ENCODE assay signal across 17 cellular contexts in genomic region chr15:78715930-78716329, GRCh38.
DNase-seq lines count a peak whose midpoint lies in the region; TF ChIP-seq lines count a peak whose summit lies in the region.
"Had no signal": no experiment of that assay in that cellular context is flagged by ENCODE, and none has a peak within 500 bp of the region (broad histone marks: within the 10 kb centered on the region; RNA-seq: fewer than 3 reads in every experiment).

No MANE protein-coding gene starts in this region.

- BruUV-seq in Calu3 (replicated peaks; lab: Mats Ljungman, UMichigan) = no TSS peak

- CTCF ChIA-PET in Calu3 (lab: Charles Lee) = no interaction called here

- no peak overlapping the region for H3K4me3 ChIP-seq in fibroblast of mammary gland (ENCODE audit: control insufficient read depth, low read depth, low read length)

- no peak for TF ChIP-seq CTCF in fibroblast of mammary gland (conservative IDR thresholded peaks at IDR 0.05; ENCODE audit: control insufficient read depth, insufficient read depth, low read depth, low read length)
- no peak for TF ChIP-seq CTCF in Calu3 (IDR thresholded peaks at IDR 0.05; ENCODE audit: unreplicated experiment)

- no peaks in the 10 kb centered on the region for H3K27me3 Mint-ChIP-seq in Calu3 (ENCODE audit: unreplicated experiment)

- no peak overlapping the region for H3K27ac Mint-ChIP-seq in Calu3 (ENCODE audit: unreplicated experiment)

- H3K36me3 Mint-ChIP-seq in Calu3 (ENCODE audit: insufficient read depth, unreplicated experiment) = no peaks in the 10 kb centered on the region

- no peak overlapping the region for H3K4me3 Mint-ChIP-seq in Calu3 (ENCODE audit: low read depth, unreplicated experiment)

- no peaks in the 10 kb centered on the region for H3K9me3 Mint-ChIP-seq in Calu3 (ENCODE audit: low read depth, unreplicated experiment)

- DNase-seq in stimulated activated CD4-positive, alpha-beta T cell treated with anti-CD3 and anti-CD28 coated beads, Interleukin-15, amount 100 ng/mL, for 24 hours = peak; percentile 17
- no peak for DNase-seq in stimulated activated CD4-positive, alpha-beta T cell treated with anti-CD3 and anti-CD28 coated beads, Interleukin-4, amount 100 ng/mL, for 4 hours
- DNase-seq in RPMI7951 (ENCODE audit: low read depth) = peak; percentile 66
- DNase-seq in fibroblast of mammary gland (ENCODE audit: low read depth) = peak; percentile 93
- peak; percentile 86 for DNase-seq in stromal cell of bone marrow (ENCODE audit: low read depth)
- no peak for DNase-seq in iPS-NIHi7 (ENCODE audit: extremely low spot score)
- no peak for DNase-seq in NCI-H774 (lab: John Stamatoyannopoulos, UW)
- no peak for DNase-seq in Calu3
- DNase-seq: activated T-cell treated with anti-CD3 and anti-CD28 coated beads for 4 hours; BE2C; DND-41; GOT3; mesendoderm; NCI-H1105 treated with DMSO at 0.1 percent for 48 hours; NCI-H526; Right ventricle myocardium superior; stimulated activated naive CD4-positive, alpha-beta T cell had no signal

- intact Hi-C loops in Calu3 (cut with micrococcal nuclease; ENCODE audit: unreplicated experiment) = no loop called here

- peaks cover 11% of the 10 kb centered on the region for H3K4me1 Mint-ChIP-seq in Calu3 (ENCODE audit: low read depth, unreplicated experiment)

Comparison
In these comparisons a context has a peak if more than half of its experiments do, and no peak if none do; other contexts are left out.
1. DNase-seq: peak in stimulated activated CD4-positive, alpha-beta T cell treated with anti-CD3 and anti-CD28 coated beads, Interleukin-15, amount 100 ng/mL, for 24 hours (single experiment), RPMI7951 (single experiment), fibroblast of mammary gland (single experiment) and stromal cell of bone marrow (single experiment); none in stimulated activated CD4-positive, alpha-beta T cell treated with anti-CD3 and anti-CD28 coated beads, Interleukin-4, amount 100 ng/mL, for 4 hours (0 of 2), iPS-NIHi7 (single experiment), NCI-H774 (single experiment) and Calu3 (single experiment).